ENCODE assay signal across 19 cellular contexts in the genomic region with DNA sequence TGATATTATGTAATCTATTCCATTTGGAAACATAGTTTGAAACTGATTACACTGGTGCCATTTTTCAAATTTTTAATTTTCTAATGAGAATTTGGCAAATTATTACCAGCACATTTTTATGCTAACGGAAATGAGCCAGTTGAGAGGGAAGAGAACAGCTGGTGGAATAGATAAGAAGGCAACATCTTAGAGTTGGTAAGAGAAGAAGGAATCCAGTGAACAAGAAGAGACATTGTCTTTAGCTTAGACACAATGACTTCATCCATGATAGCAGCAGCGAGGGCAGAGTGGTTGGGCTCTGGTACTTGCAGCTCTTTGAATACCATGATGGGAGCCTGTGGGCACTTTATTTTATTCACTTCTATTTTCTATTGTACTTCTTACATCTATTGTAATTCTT.
"Had no signal": no experiment of that assay in that cellular context is flagged by ENCODE, and none has a peak within 500 bp of the region (broad histone marks: within the 10 kb centered on the region; RNA-seq: fewer than 3 reads in every experiment).

No MANE protein-coding gene starts in this region.

- H3K27ac ChIP-seq: psoas muscle, suprapubic skin, upper lobe of right lung, VCaP had no signal

- H3K27ac Mint-ChIP-seq: activated CD4-positive, alpha-beta T cell treated with anti-CD3 and anti-CD28 coated beads for 36 hours; activated naive CD8-positive, alpha-beta T cell treated with anti-CD3 and anti-CD28 coated beads, Interleukin-2, amount 50 U/mL, for 24 hours; dendritic cell treated with granulocyte-macrophage colony-stimulating factor and Interleukin-4, amounts not matched to agents 40 ng/mL and 50 ng/mL, for 4 days; effector memory CD8-positive, alpha-beta T cell; natural killer cell; T-helper 2 cell treated with Interferon-gamma antibody and Interleukin-4, amounts not matched to agents 5 μg/mL and 100 μg/mL, for 36 hours had no signal

- ATAC-seq: activated CD4-positive, alpha-beta T cell treated with anti-CD3 and anti-CD28 coated beads for 36 hours; activated naive CD8-positive, alpha-beta T cell treated with anti-CD3 and anti-CD28 coated beads, Interleukin-2, amount 50 U/mL, for 24 hours; effector memory CD8-positive, alpha-beta T cell; left colon; mucosa of descending colon; natural killer cell; psoas muscle; sciatic nerve; stimulated activated naive CD8-positive, alpha-beta T cell treated with anti-CD3 and anti-CD28 coated beads, Interleukin-15, Interleukin-2, amounts not matched to agents 100 U/mL and 50 U/mL, for 24 hours; upper lobe of right lung had no signal

- DNase-seq: activated CD4-positive, alpha-beta T cell treated with anti-CD3 and anti-CD28 coated beads for 36 hours; activated naive CD4-positive, alpha-beta T cell treated with Interleukin-2 at 50 U/mL for 16 hours; activated naive CD8-positive, alpha-beta T cell treated with anti-CD3 and anti-CD28 coated beads, Interleukin-2, amount 50 U/mL, for 24 hours; central memory CD4-positive, alpha-beta T cell; effector memory CD8-positive, alpha-beta T cell; left colon; mammary epithelial cell; mucosa of descending colon; natural killer cell; psoas muscle; stimulated activated CD4-positive, alpha-beta T cell treated with anti-CD3 and anti-CD28 coated beads, Interleukin-2, amount 100 ng/mL, for 48 hours; stimulated activated naive CD8-positive, alpha-beta T cell treated with anti-CD3 and anti-CD28 coated beads, Interleukin-15, Interleukin-2, amounts not matched to agents 100 U/mL and 50 U/mL, for 24 hours; SW 1271; upper lobe of right lung had no signal

- H3K27me3 ChIP-seq: suprapubic skin, upper lobe of right lung had no signal

- H3K4me3 Mint-ChIP-seq: activated CD4-positive, alpha-beta T cell treated with anti-CD3 and anti-CD28 coated beads for 36 hours; activated naive CD8-positive, alpha-beta T cell treated with anti-CD3 and anti-CD28 coated beads, Interleukin-2, amount 50 U/mL, for 24 hours; dendritic cell treated with granulocyte-macrophage colony-stimulating factor and Interleukin-4, amounts not matched to agents 40 ng/mL and 50 ng/mL, for 4 days; effector memory CD8-positive, alpha-beta T cell; natural killer cell; T-helper 2 cell treated with Interferon-gamma antibody and Interleukin-4, amounts not matched to agents 5 μg/mL and 100 μg/mL, for 36 hours had no signal

- H3K27me3 Mint-ChIP-seq: activated CD4-positive, alpha-beta T cell treated with anti-CD3 and anti-CD28 coated beads for 36 hours; activated naive CD8-positive, alpha-beta T cell treated with anti-CD3 and anti-CD28 coated beads, Interleukin-2, amount 50 U/mL, for 24 hours; dendritic cell treated with granulocyte-macrophage colony-stimulating factor and Interleukin-4, amounts not matched to agents 40 ng/mL and 50 ng/mL, for 4 days; effector memory CD8-positive, alpha-beta T cell had no signal

- H3K4me3 ChIP-seq: mucosa of descending colon, psoas muscle, suprapubic skin, upper lobe of right lung had no signal

- H3K4me1 ChIP-seq: psoas muscle, suprapubic skin, upper lobe of right lung had no signal

- H3K36me3 ChIP-seq: suprapubic skin, upper lobe of right lung had no signal

- H3K4me1 Mint-ChIP-seq: activated CD4-positive, alpha-beta T cell treated with anti-CD3 and anti-CD28 coated beads for 36 hours; activated naive CD8-positive, alpha-beta T cell treated with anti-CD3 and anti-CD28 coated beads, Interleukin-2, amount 50 U/mL, for 24 hours; natural killer cell had no signal

- H3K9me3 ChIP-seq: psoas muscle, upper lobe of right lung had no signal

- H3K36me3 Mint-ChIP-seq: natural killer cell had no signal
